In genomic region chr17:18228176-18228682, GRCh38 we compare ENCODE assay signal across 1 cellular context.
A peak's percentile ranks its signal among the peaks of the same experiment; 100 is the strongest.
TF ChIP-seq lines count a peak whose summit lies in the region.

No MANE protein-coding gene starts in this region.

TF ChIP-seq in HepG2, 621 proteins besides CTCF, POLR2A, EP300 and RAD21:
- TF ChIP-seq MBNL3 (CRISPR knock-in tag; conservative IDR thresholded peaks at IDR 0.05) (no peak), RERE (CRISPR knock-in tag; IDR thresholded peaks at IDR 0.05; ENCODE audit: low read depth) (no peak), ZNF563 (CRISPR knock-in tag; IDR thresholded peaks at IDR 0.05) (no peak), ZNF552 (CRISPR knock-in tag; IDR thresholded peaks at IDR 0.05; ENCODE audit: borderline replicate concordance) (no peak), ZNF350 (CRISPR knock-in tag; IDR thresholded peaks at IDR 0.05; ENCODE audit: borderline replicate concordance, low read depth) (no peak), SMC3 (IDR thresholded peaks at IDR 0.05; ENCODE audit: low read length) (no peak), ZFX (CRISPR knock-in tag; IDR thresholded peaks at IDR 0.05; ENCODE audit: low read depth) (0 out of 2 replicates have a peak, but pooled peaks have one; percentile 8), ZNF12 (CRISPR knock-in tag; IDR thresholded peaks at IDR 0.05) (no peak), TEAD3 (CRISPR knock-in tag; optimal IDR thresholded peaks at IDR 0.05; ENCODE audit: borderline replicate concordance) (no peak), ZMYM3 (CRISPR knock-in tag; IDR thresholded peaks at IDR 0.05) (peak; percentile 61; the same call in 1 of the 2 replicates), ZNF484 (CRISPR knock-in tag; IDR thresholded peaks at IDR 0.05; ENCODE audit: borderline replicate concordance, low read depth) (no peak), ZNF598 (CRISPR knock-in tag; IDR thresholded peaks at IDR 0.05; ENCODE audit: borderline replicate concordance) (no peak)
